Comparison of ENCODE assay signal across 9 cellular contexts in the genomic region with DNA sequence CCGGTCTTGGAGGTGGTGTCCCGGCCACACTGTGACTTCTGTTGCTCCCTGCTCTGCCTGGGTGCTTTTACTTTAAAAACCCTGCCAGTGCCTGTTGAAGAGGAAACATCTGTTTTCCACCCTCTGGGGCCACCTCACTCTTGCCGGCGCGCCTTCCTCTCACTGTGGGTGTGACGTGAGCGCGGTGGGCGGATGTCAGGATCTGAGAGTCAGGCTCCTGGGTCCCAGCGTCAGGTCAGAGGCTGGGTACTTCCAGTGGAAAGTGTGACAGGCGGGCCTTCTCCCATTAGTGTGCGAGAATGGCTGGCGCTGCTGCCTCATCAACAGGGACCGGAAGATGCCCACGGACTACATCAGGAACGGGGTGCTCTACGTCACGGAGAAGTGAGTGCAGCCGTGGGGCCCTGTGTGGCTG. TPM values are rescaled to one million over a fixed set of nuclear protein-coding genes. Genes with fewer than 3 reads are reported as not detected.
DNase-seq lines count a peak whose midpoint lies in the region; ATAC-seq and TF ChIP-seq lines count a peak whose summit lies in the region.
"Had no signal": no experiment of that assay in that cellular context is flagged by ENCODE, and none has a peak within 500 bp of the region (broad histone marks: within the 10 kb centered on the region; RNA-seq: fewer than 3 reads in every experiment).

No MANE protein-coding gene starts in this region.

- H3K27me3 ChIP-seq in CD4-positive, alpha-beta T cell (ENCODE audit: control insufficient read depth, insufficient read depth, low read length), result no peaks in the 10 kb centered on the region

- H3K4me1 Mint-ChIP-seq in CD4-positive, alpha-beta T cell (ENCODE audit: low read depth), result peaks cover 21% of the 10 kb centered on the region

- no peaks in the 10 kb centered on the region for H3K27me3 Mint-ChIP-seq in CD4-positive, alpha-beta T cell

- no peaks in the 10 kb centered on the region for H3K9me3 Mint-ChIP-seq in CD4-positive, alpha-beta T cell
- H3K9me3 Mint-ChIP-seq: neural crest cell had no signal

- peaks cover 6% of the 10 kb centered on the region for H3K36me3 Mint-ChIP-seq in CD4-positive, alpha-beta T cell (ENCODE audit: low read depth)

- peak overlapping the region; percentile 34 for H3K27ac ChIP-seq in CD4-positive, alpha-beta T cell (ENCODE audit: low read depth, low read length)

- peak; percentile 88 for ATAC-seq in CD4-positive, alpha-beta T cell (ENCODE audit: poor library complexity)
- ATAC-seq in GM18520 (IDR thresholded peaks at IDR 0.05; ENCODE audit: unreplicated experiment), result no peak

- H3K9me3 ChIP-seq in CD4-positive, alpha-beta T cell (ENCODE audit: control insufficient read depth, low read length), result no peaks in the 10 kb centered on the region

- CTCF ChIA-PET in CD4-positive, alpha-beta T cell (lab: Charles Lee), result interaction anchor here (1.2 kb wide), 1 partner anchor 111 kb away, joined by 6 read pairs; no protein-coding TSS in a partner anchor

- POLR2A ChIA-PET in CD4-positive, alpha-beta T cell (lab: Charles Lee), result no interaction called here

- H3K4me3 Mint-ChIP-seq in CD4-positive, alpha-beta T cell, result peak overlapping the region; percentile 86
- H3K4me3 Mint-ChIP-seq: neural crest cell had no signal

- intact Hi-C loops in CD4-positive, alpha-beta T cell (cut with DNase I, micrococcal nuclease), result loop anchor here (1.0 to 5.0 kb wide), 7 partner anchors 14 to 128 kb away; a partner anchor contains a TSS

- peak overlapping the region; percentile 98 for H3K27ac Mint-ChIP-seq in CD4-positive, alpha-beta T cell

- no peak for TF ChIP-seq CTCF in CD4-positive, alpha-beta T cell (IDR thresholded peaks at IDR 0.05)

- peak; percentile 64 to 95 (median 80) for DNase-seq in CD4-positive, alpha-beta T cell
- DNase-seq in activated CD4-positive, alpha-beta T cell treated with anti-CD3 and anti-CD28 coated beads for 4 hours, result peak; percentile 98 to 99
- peak; percentile 85 for DNase-seq in effector CD4-positive, alpha-beta T cell
- DNase-seq in stimulated activated CD4-positive, alpha-beta T cell treated with anti-CD3 and anti-CD28 coated beads, Interleukin-15, amount 100 ng/mL, for 48 hours (ENCODE audit: low read depth in 2 of 2), result peak; percentile 93 to 95
- DNase-seq in NCI-H2196 treated with DMSO at 0.1 percent for 48 hours (lab: John Stamatoyannopoulos, UW; ENCODE audit: unreplicated experiment) (no peak), cortex of kidney (lab: John Stamatoyannopoulos, UW) (no peak), NCI-H2029 treated with DMSO at 0.1 percent for 48 hours (lab: John Stamatoyannopoulos, UW) (no peak)

RNA-seq across cellular contexts. Expression of a gene that starts 54.2 kb away (rescaled TPM):
- 10 to 100 TPM; 13.9 to 15.6 TPM for total RNA-seq in CD4-positive, alpha-beta T cell

Comparison
In these comparisons a context has a peak if more than half of its experiments do, and no peak if none do; other contexts are left out.
1. DNase-seq: peak in CD4-positive, alpha-beta T cell (10 of 10), activated CD4-positive, alpha-beta T cell treated with anti-CD3 and anti-CD28 coated beads for 4 hours (2 of 2), effector CD4-positive, alpha-beta T cell (single experiment) and stimulated activated CD4-positive, alpha-beta T cell treated with anti-CD3 and anti-CD28 coated beads, Interleukin-15, amount 100 ng/mL, for 48 hours (2 of 2); none in NCI-H2196 treated with DMSO at 0.1 percent for 48 hours (single experiment), cortex of kidney (single experiment) and NCI-H2029 treated with DMSO at 0.1 percent for 48 hours (single experiment).